ENCODE assay signal across 27 cellular contexts in genomic region chr4:188297873-188298272, GRCh38.
DNase-seq lines count a peak whose midpoint lies in the region; ATAC-seq, FAIRE-seq and TF ChIP-seq lines count a peak whose summit lies in the region.
"Had no signal": no experiment of that assay in that cellular context is flagged by ENCODE, and none has a peak within 500 bp of the region (broad histone marks: within the 10 kb centered on the region; RNA-seq: fewer than 3 reads in every experiment).

No MANE protein-coding gene starts in this region.

- peak; percentile 61 for FAIRE-seq in H54 (lab: Jason Lieb, UNC)
- FAIRE-seq: G401.6, islet of Langerhans, small intestine had no signal

- H3K27ac ChIP-seq in ACC112 (ENCODE audit: low read depth, low read length) = peak overlapping the region; percentile 34; the same call in 1 of the 2 replicates
- H3K27ac ChIP-seq: epithelial cell of prostate, foreskin keratinocyte, hepatocyte, lower lobe of right lung, tibial nerve had no signal

- DNase-seq in H54 (ENCODE audit: insufficient read length, low spot score) (peak; percentile 35), amniotic stem cell (lab: John Stamatoyannopoulos, UW) (peak; percentile 28), glomerular visceral epithelial cell (ENCODE audit: extremely low spot score) (peak; percentile 22), mesenteric fat pad (ENCODE audit: low spot score) (no peak), DMS 273 treated with DMSO at 0.1 percent for 48 hours (lab: John Stamatoyannopoulos, UW) (no peak)
- DNase-seq: 8988T; activated CD8-positive, alpha-beta T cell treated with anti-CD3 and anti-CD28 coated beads for 36 hours; activated T-cell treated with anti-CD3 and anti-CD28 coated beads for 4 hours; C1 segment of cervical spinal cord; Kasumi-1; lower lobe of right lung; NCI-H1092; NCI-H1930; NCI-H226; NCI-H748 treated with DMSO at 0.1 percent for 48 hours; small intestine; stimulated activated naive CD4-positive, alpha-beta T cell treated with Interleukin-2 at 50 U/mL for 16 hours had no signal

- no peaks in the 10 kb centered on the region for H3K36me3 ChIP-seq in ACC112 (ENCODE audit: insufficient read depth, low read length)
- H3K36me3 ChIP-seq: lower lobe of right lung, tibial nerve had no signal

- H3K4me1 ChIP-seq in ACC112 (ENCODE audit: control insufficient read depth, insufficient read depth, low read length, unreplicated experiment) = peaks cover 27% of the 10 kb centered on the region
- H3K4me1 ChIP-seq: foreskin keratinocyte, lower lobe of right lung, tibial nerve had no signal

- ATAC-seq in HG03342 (IDR thresholded peaks at IDR 0.05; ENCODE audit: unreplicated experiment) (no peak), HG03175 (IDR thresholded peaks at IDR 0.05; ENCODE audit: unreplicated experiment) (no peak)
- ATAC-seq: activated CD8-positive, alpha-beta T cell treated with anti-CD3 and anti-CD28 coated beads for 36 hours; foreskin keratinocyte; lower lobe of right lung; Right ventricle myocardium inferior had no signal

- no peaks in the 10 kb centered on the region for H3K27me3 ChIP-seq in ACC112 (ENCODE audit: insufficient read depth, low read length)
- H3K27me3 ChIP-seq: foreskin keratinocyte, hepatocyte, tibial nerve had no signal

- H2AFZ ChIP-seq in ACC112 (ENCODE audit: low read length, unreplicated experiment) = no peak overlapping the region
- H2AFZ ChIP-seq: hepatocyte had no signal

- TF ChIP-seq POLR2A in H54 (IDR thresholded peaks at IDR 0.05; ENCODE audit: low read depth, low read length) = no peak

- no peaks in the 10 kb centered on the region for H3K79me2 ChIP-seq in ACC112 (ENCODE audit: control insufficient read depth, insufficient read depth, low read length, unreplicated experiment)
- H3K79me2 ChIP-seq: hepatocyte had no signal

- H3K4me3 ChIP-seq in ACC112 (ENCODE audit: low read depth, low read length) = no peak overlapping the region
- H3K4me3 ChIP-seq: hepatocyte, lower lobe of right lung, tibial nerve had no signal

Comparison
In these comparisons a context has a peak if more than half of its experiments do, and no peak if none do; other contexts are left out.
1. DNase-seq: peak in H54 (single experiment), amniotic stem cell (single experiment) and glomerular visceral epithelial cell (single experiment); none in mesenteric fat pad (single experiment) and DMS 273 treated with DMSO at 0.1 percent for 48 hours (single experiment).